ENCODE assay signal across 1 cellular context in the genomic region with DNA sequence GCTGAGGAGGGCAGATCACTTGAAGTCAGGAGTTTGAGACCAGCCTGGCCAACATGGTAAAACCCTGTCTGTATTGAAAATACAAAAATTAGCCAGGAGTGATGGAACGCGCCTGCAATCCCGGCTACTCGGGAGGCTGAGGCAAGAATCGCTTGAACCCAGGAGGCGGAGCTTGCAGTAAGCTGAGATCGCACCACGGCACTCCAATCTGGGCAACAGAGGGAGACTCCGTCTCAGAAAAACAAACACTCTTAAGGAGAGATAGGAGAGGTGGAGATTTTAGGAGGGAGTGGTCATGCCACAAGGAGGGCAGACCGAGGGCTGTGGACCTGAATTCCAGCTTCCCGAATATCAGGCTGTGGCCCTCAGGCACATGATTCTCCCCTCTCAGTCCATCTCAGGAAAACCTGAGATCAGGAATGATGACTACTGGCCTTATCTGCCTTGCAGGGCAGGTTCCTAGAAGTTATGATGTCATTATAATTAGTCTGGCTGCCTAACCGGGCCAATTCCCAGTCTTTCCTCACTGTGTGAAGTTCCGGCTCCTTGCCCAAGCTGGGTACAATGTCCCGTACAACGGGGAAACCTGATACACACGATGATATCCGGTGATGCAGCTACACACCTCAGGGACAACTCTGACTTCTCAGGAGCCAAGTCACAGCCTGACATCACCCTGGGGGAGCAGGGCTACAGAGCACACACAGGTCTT.
A peak's percentile ranks its signal among the peaks of the same experiment; 100 is the strongest.
TF ChIP-seq lines count a peak whose summit lies in the region.

No MANE protein-coding gene starts in this region.

TF ChIP-seq in HepG2, 621 proteins besides CTCF, POLR2A, EP300 and RAD21:
- TF ChIP-seq ATF7 (IDR thresholded peaks at IDR 0.05): peak; percentile 82
- no peak for TF ChIP-seq ATF7 (CRISPR knock-in tag; IDR thresholded peaks at IDR 0.05)
- TF ChIP-seq ZFP36L1 (CRISPR knock-in tag; IDR thresholded peaks at IDR 0.05): no peak
